In genomic region chr1:108316545-108316944, GRCh38 we compare ENCODE assay signal across 14 cellular contexts.
DNase-seq lines count a peak whose midpoint lies in the region; TF ChIP-seq lines count a peak whose summit lies in the region.
"Had no signal": no experiment of that assay in that cellular context is flagged by ENCODE, and none has a peak within 500 bp of the region (broad histone marks: within the 10 kb centered on the region; RNA-seq: fewer than 3 reads in every experiment).

No MANE protein-coding gene starts in this region.

- H3K4me1 ChIP-seq in colonic mucosa (no peaks in the 10 kb centered on the region), tibial nerve (no peaks in the 10 kb centered on the region)

- no peaks in the 10 kb centered on the region for H3K4me1 Mint-ChIP-seq in nephron progenitor cell
- H3K4me1 Mint-ChIP-seq in activated naive CD4-positive, alpha-beta T cell treated with anti-CD3 and anti-CD28 coated beads, Interleukin-2, amount 10 ng/mL, durations not matched to agents 7 days and 5 days: no peaks in the 10 kb centered on the region
- H3K4me1 Mint-ChIP-seq: central memory CD8-positive, alpha-beta T cell; IgD-negative memory B cell had no signal

- DNase-seq in EL: peak; percentile 29
- peak; percentile 4 for DNase-seq in LoVo (ENCODE audit: low spot score)
- no peak for DNase-seq in colonic mucosa
- no peak for DNase-seq in nephron progenitor cell
- no peak for DNase-seq in activated naive CD4-positive, alpha-beta T cell treated with anti-CD3 and anti-CD28 coated beads, Interleukin-2, amount 10 ng/mL, durations not matched to agents 7 days and 5 days
- no peak for DNase-seq in tibial nerve (ENCODE audit: low spot score in 2 of 2)
- DNase-seq in amygdala (lab: John Stamatoyannopoulos, UW): no peak
- DNase-seq: activated CD8-positive, alpha-beta memory T cell treated with anti-CD3 and anti-CD28 coated beads, Interleukin-2, amount 50 U/mL, for 4 hours; hippocampal formation; NCI-H524; stimulated activated CD4-positive, alpha-beta T cell treated with anti-CD3 and anti-CD28 coated beads, Interleukin-15, amount 100 ng/mL, for 24 hours; T-helper 2 cell had no signal

- peaks cover 3% of the 10 kb centered on the region for H3K27me3 Mint-ChIP-seq in nephron progenitor cell (ENCODE audit: low read depth, poor library complexity)
- peaks cover 14% of the 10 kb centered on the region for H3K27me3 Mint-ChIP-seq in activated naive CD4-positive, alpha-beta T cell treated with anti-CD3 and anti-CD28 coated beads, Interleukin-2, amount 10 ng/mL, durations not matched to agents 7 days and 5 days

- H3K27ac ChIP-seq in colonic mucosa (no peak overlapping the region), tibial nerve (no peak overlapping the region)

- H3K9ac ChIP-seq in colonic mucosa (ENCODE audit: low read depth in 2 of 2, low read length in 2 of 2): no peak overlapping the region

- CTCF ChIA-PET in activated naive CD4-positive, alpha-beta T cell treated with anti-CD3 and anti-CD28 coated beads, Interleukin-2, amount 10 ng/mL, durations not matched to agents 7 days and 5 days (lab: Charles Lee): no interaction called here

- intact Hi-C loops in colonic mucosa (cut with DNase I): no loop called here

- no peaks in the 10 kb centered on the region for H3K36me3 Mint-ChIP-seq in nephron progenitor cell (ENCODE audit: low read depth)
- no peaks in the 10 kb centered on the region for H3K36me3 Mint-ChIP-seq in activated naive CD4-positive, alpha-beta T cell treated with anti-CD3 and anti-CD28 coated beads, Interleukin-2, amount 10 ng/mL, durations not matched to agents 7 days and 5 days
- H3K36me3 Mint-ChIP-seq: IgD-negative memory B cell had no signal

- no peak overlapping the region for H3K27ac Mint-ChIP-seq in nephron progenitor cell
- no peak overlapping the region for H3K27ac Mint-ChIP-seq in activated naive CD4-positive, alpha-beta T cell treated with anti-CD3 and anti-CD28 coated beads, Interleukin-2, amount 10 ng/mL, durations not matched to agents 7 days and 5 days
- H3K27ac Mint-ChIP-seq: IgD-negative memory B cell had no signal

- H3K9me3 ChIP-seq in colonic mucosa (no peaks in the 10 kb centered on the region), tibial nerve (no peaks in the 10 kb centered on the region)

- no peak overlapping the region for H3K4me3 Mint-ChIP-seq in nephron progenitor cell
- H3K4me3 Mint-ChIP-seq in activated naive CD4-positive, alpha-beta T cell treated with anti-CD3 and anti-CD28 coated beads, Interleukin-2, amount 10 ng/mL, durations not matched to agents 7 days and 5 days: no peak overlapping the region
- H3K4me3 Mint-ChIP-seq: central memory CD8-positive, alpha-beta T cell; IgD-negative memory B cell had no signal

- peak; percentile 19 for TF ChIP-seq CTCF in colonic mucosa (IDR thresholded peaks at IDR 0.05)
- TF ChIP-seq CTCF in nephron progenitor cell (IDR thresholded peaks at IDR 0.05): peak; percentile 14
- TF ChIP-seq CTCF in tibial nerve (IDR thresholded peaks at IDR 0.05): no peak

- 42 to 60% methylated on average over 1 of the region's 1 CpG for WGBS in tibial nerve, 2 donors

- TF ChIP-seq POLR2A in tibial nerve (IDR thresholded peaks at IDR 0.05): no peak

- H3K27me3 ChIP-seq in colonic mucosa (no peaks in the 10 kb centered on the region), tibial nerve (no peaks in the 10 kb centered on the region)

- H3K36me3 ChIP-seq in colonic mucosa: no peaks in the 10 kb centered on the region
- no peaks in the 10 kb centered on the region for H3K36me3 ChIP-seq in tibial nerve

- TF ChIP-seq EP300 in tibial nerve (IDR thresholded peaks at IDR 0.05): no peak

- H3K9me3 Mint-ChIP-seq in nephron progenitor cell: no peaks in the 10 kb centered on the region
- no peaks in the 10 kb centered on the region for H3K9me3 Mint-ChIP-seq in activated naive CD4-positive, alpha-beta T cell treated with anti-CD3 and anti-CD28 coated beads, Interleukin-2, amount 10 ng/mL, durations not matched to agents 7 days and 5 days
- H3K9me3 Mint-ChIP-seq: central memory CD8-positive, alpha-beta T cell; IgD-negative memory B cell had no signal

- no peak overlapping the region for H3K4me3 ChIP-seq in colonic mucosa
- no peak overlapping the region for H3K4me3 ChIP-seq in tibial nerve

Comparison
In these comparisons a context has a peak if more than half of its experiments do, and no peak if none do; other contexts are left out.
1. DNase-seq: peak in EL (single experiment) and LoVo (single experiment); none in colonic mucosa (single experiment), nephron progenitor cell (single experiment), activated naive CD4-positive, alpha-beta T cell treated with anti-CD3 and anti-CD28 coated beads, Interleukin-2, amount 10 ng/mL, durations not matched to agents 7 days and 5 days (single experiment), tibial nerve (0 of 2) and amygdala (0 of 56).
2. CTCF ChIP-seq: peak in colonic mucosa (single experiment) and nephron progenitor cell (single experiment); none in tibial nerve (0 of 5).